Comparison of ENCODE assay signal across 25 cellular contexts in genomic region chr2:233817305-233817980, GRCh38. TPM values are rescaled to one million over a fixed set of nuclear protein-coding genes. Genes with fewer than 3 reads are reported as not detected.
DNase-seq lines count a peak whose midpoint lies in the region; ATAC-seq, FAIRE-seq and TF ChIP-seq lines count a peak whose summit lies in the region.
"Had no signal": no experiment of that assay in that cellular context is flagged by ENCODE, and none has a peak within 500 bp of the region (broad histone marks: within the 10 kb centered on the region; RNA-seq: fewer than 3 reads in every experiment).

No MANE protein-coding gene starts in this region.

- peak overlapping the region; percentile 40; the same call in 1 of the 2 replicates for H3K27ac ChIP-seq in BLaER1
- no peak overlapping the region for H3K27ac ChIP-seq in Peyer's patch
- H3K27ac ChIP-seq in kidney (ENCODE audit: low read depth in 2 of 2, low read length in 2 of 2): no peak overlapping the region
- no peak overlapping the region for H3K27ac ChIP-seq in sigmoid colon
- H3K27ac ChIP-seq: brain microvascular endothelial cell, right atrium auricular region had no signal

- DNase-seq in Peyer's patch: peak in 2 of 3 donors; percentile 32 to 43
- peak; percentile 43 for DNase-seq in kidney
- DNase-seq in sigmoid colon: peak; percentile 39
- no peak for DNase-seq in NCI-H2227 (lab: John Stamatoyannopoulos, UW; ENCODE audit: unreplicated experiment)
- DNase-seq in NCI-H2196 (lab: John Stamatoyannopoulos, UW; ENCODE audit: unreplicated experiment): no peak
- DNase-seq in activated T-cell treated with anti-CD3 and anti-CD28 coated beads, Interleukin-2, amount 50 U/mL, for 48 hours: no peak
- DNase-seq: activated CD4-positive, alpha-beta T cell treated with anti-CD3 and anti-CD28 coated beads, Interleukin-2, amount 50 U/mL, for 4 hours; activated T-cell treated with anti-CD3 and anti-CD28 coated beads, Interleukin-2, amount 50 U/mL, for 1 hour; AML-193; brain microvascular endothelial cell; Calu3; glutamatergic neuron; NCI-H187; SHP77; stimulated activated CD4-positive, alpha-beta T cell treated with anti-CD3 and anti-CD28 coated beads, Interleukin-1b, Interleukin-23, amount 100 ng/mL, for 48 hours; stimulated activated naive CD8-positive, alpha-beta T cell treated with anti-CD3 and anti-CD28 coated beads, Interleukin-15, amount 100 ng/mL, for 72 hours had no signal

- H3K4me3 ChIP-seq in BLaER1 (no peak overlapping the region), Peyer's patch (no peak overlapping the region), kidney (ENCODE audit: low read length in 2 of 2) (no peak overlapping the region), sigmoid colon (no peak overlapping the region)
- H3K4me3 ChIP-seq: right atrium auricular region had no signal

- intact Hi-C loops in kidney (cut with DNase I) (no loop called here), sigmoid colon (cut with DNase I) (no loop called here)

- H3K9ac ChIP-seq in BLaER1: peak overlapping the region; percentile 57; the same call in 1 of the 2 replicates
- H3K9ac ChIP-seq in kidney (ENCODE audit: low read length in 2 of 2): no peak overlapping the region

- no peaks in the 10 kb centered on the region for H4K20me1 ChIP-seq in BLaER1

- H3K4me1 ChIP-seq in BLaER1 (peaks cover 22% of the 10 kb centered on the region), Peyer's patch (no peaks in the 10 kb centered on the region), kidney (ENCODE audit: control insufficient read depth in 1 of 2, insufficient read depth in 1 of 2, low read depth in 1 of 2, low read length in 2 of 2) (no peaks in the 10 kb centered on the region), sigmoid colon (no peaks in the 10 kb centered on the region)
- H3K4me1 ChIP-seq: right atrium auricular region had no signal

- no peak for TF ChIP-seq EP300 in sigmoid colon (IDR thresholded peaks at IDR 0.05)

- WGBS in sigmoid colon, 2 donors: 81 to 82% methylated on average over 3 of the region's 3 CpGs

- H3K36me3 ChIP-seq in BLaER1 (no peaks in the 10 kb centered on the region), Peyer's patch (no peaks in the 10 kb centered on the region), kidney (ENCODE audit: control insufficient read depth in 1 of 2, insufficient read depth in 2 of 2, low read length in 2 of 2) (no peaks in the 10 kb centered on the region), sigmoid colon (no peaks in the 10 kb centered on the region)
- H3K36me3 ChIP-seq: brain microvascular endothelial cell, right atrium auricular region had no signal

- H3K4me2 ChIP-seq in BLaER1: peak overlapping the region; percentile 72

- ATAC-seq in GM21381 (IDR thresholded peaks at IDR 0.05; ENCODE audit: unreplicated experiment): no peak
- ATAC-seq: HCT116; stimulated activated naive CD8-positive, alpha-beta T cell treated with anti-CD3 and anti-CD28 coated beads, Interleukin-15, amount 100 ng/mL, for 72 hours; T-cell had no signal

- no peak for TF ChIP-seq CTCF in Peyer's patch (IDR thresholded peaks at IDR 0.05)
- TF ChIP-seq CTCF in kidney (IDR thresholded peaks at IDR 0.05; ENCODE audit: borderline replicate concordance, extremely low read depth, insufficient read depth): no peak
- no peak for TF ChIP-seq CTCF in sigmoid colon (IDR thresholded peaks at IDR 0.05)

- no peak for FAIRE-seq in kidney (lab: Jason Lieb, UNC)

- H3K9me3 ChIP-seq in BLaER1: no peaks in the 10 kb centered on the region
- H3K9me3 ChIP-seq in Peyer's patch: no peaks in the 10 kb centered on the region
- H3K9me3 ChIP-seq in kidney (ENCODE audit: control insufficient read depth in 1 of 2, low read length in 2 of 2): no peaks in the 10 kb centered on the region
- peaks cover 0 to 1% (median 0%) of the 10 kb centered on the region in 4 donors for H3K9me3 ChIP-seq in sigmoid colon

- no peaks in the 10 kb centered on the region for H3K27me3 ChIP-seq in BLaER1
- no peaks in the 10 kb centered on the region for H3K27me3 ChIP-seq in Peyer's patch
- no peaks in the 10 kb centered on the region for H3K27me3 ChIP-seq in sigmoid colon
- H3K27me3 ChIP-seq: brain microvascular endothelial cell, right atrium auricular region had no signal

- TF ChIP-seq POLR2A in Peyer's patch (IDR thresholded peaks at IDR 0.05): no peak
- no peak for TF ChIP-seq POLR2A in sigmoid colon (IDR thresholded peaks at IDR 0.05)

RNA-seq across cellular contexts. Expression of gene HJURP, which starts 36.9 kb away (rescaled TPM):
- total RNA-seq in Peyer's patch (10 to 100 TPM in 1 of 4 donors, 1 to 10 TPM in 3; 2.1 to 10.7 (median 6.1) TPM), kidney (0.94 TPM), sigmoid colon (1 to 10 TPM in 2 of 4 donors, under 1 TPM in 2; 0.28 to 2.1 (median 1.0) TPM)
- polyA plus RNA-seq in kidney (ENCODE audit: insufficient read depth, low read depth, low replicate concordance) (not detected), sigmoid colon (1 to 10 TPM; 1.2 to 9.0 (median 3.0) TPM)

RNA-seq across cellular contexts. Expression of gene MROH2A, which starts 39.3 kb away (rescaled TPM):
- total RNA-seq in Peyer's patch: 1 to 10 TPM in 1 of 4 donors, under 1 TPM in 2, not detected in 1; 0.27 to 1.6 (median 0.35) TPM
- total RNA-seq in kidney: not detected
- polyA plus RNA-seq in kidney (ENCODE audit: insufficient read depth, low read depth, low replicate concordance): 1.8 TPM
- not detected for total RNA-seq in sigmoid colon
- polyA plus RNA-seq in sigmoid colon: under 1 TPM in 1 of 3 donors, not detected in 2; 0.06 TPM
- total RNA-seq: activated naive CD8-positive, alpha-beta T cell treated with anti-CD3 and anti-CD28 coated beads, Interleukin-2, amount 10 ng/mL, durations not matched to agents 7 days and 5 days; dermis microvascular lymphatic vessel endothelial cell; G401; NCI-H460; right atrium auricular region; T-cell had no signal

RNA-seq across cellular contexts. Expression of gene UGT1A1, which starts 57.4 kb away (rescaled TPM):
- total RNA-seq in Peyer's patch (10 to 100 TPM in 3 of 4 donors, 1 to 10 TPM in 1; 1.7 to 72.9 (median 26.9) TPM), kidney (1.4 TPM), sigmoid colon (not detected)
- polyA plus RNA-seq in kidney (ENCODE audit: insufficient read depth, low read depth, low replicate concordance) (3.6 TPM), sigmoid colon (1 to 10 TPM in 2 of 3 donors, under 1 TPM in 1; 0.74 to 2.8 (median 1.8) TPM)
- total RNA-seq: activated naive CD8-positive, alpha-beta T cell treated with anti-CD3 and anti-CD28 coated beads, Interleukin-2, amount 10 ng/mL, durations not matched to agents 7 days and 5 days; dermis microvascular lymphatic vessel endothelial cell; G401; NCI-H460; right atrium auricular region; T-cell had no signal

Comparison
In these comparisons a context has a peak if more than half of its experiments do, and no peak if none do; other contexts are left out.
1. DNase-seq: peak in Peyer's patch (2 of 3), kidney (single experiment) and sigmoid colon (single experiment); none in NCI-H2227 (single experiment), NCI-H2196 (single experiment) and activated T-cell treated with anti-CD3 and anti-CD28 coated beads, Interleukin-2, amount 50 U/mL, for 48 hours (0 of 2).